18 cellular contexts compared by ENCODE assay signal in genomic region chr6:12804967-12805645, GRCh38.
DNase-seq lines count a peak whose midpoint lies in the region; ATAC-seq, FAIRE-seq and TF ChIP-seq lines count a peak whose summit lies in the region.
"Had no signal": no experiment of that assay in that cellular context is flagged by ENCODE, and none has a peak within 500 bp of the region (broad histone marks: within the 10 kb centered on the region; RNA-seq: fewer than 3 reads in every experiment).

No MANE protein-coding gene starts in this region.

- peak overlapping the region; percentile 70 for H3K27ac Mint-ChIP-seq in astrocyte (ENCODE audit: unreplicated experiment)
- H3K27ac Mint-ChIP-seq: CD4-positive, CD25-positive, alpha-beta regulatory T cell; H9 had no signal

- H3K9me3 ChIP-seq in astrocyte (ENCODE audit: insufficient read depth, low read depth, low read length) (no peaks in the 10 kb centered on the region), body of pancreas (no peaks in the 10 kb centered on the region)
- H3K9me3 ChIP-seq: A549 had no signal

- FAIRE-seq in H54 (lab: Jason Lieb, UNC) = peak; percentile 89
- FAIRE-seq in astrocyte (lab: Jason Lieb, UNC) = peak; percentile 41
- FAIRE-seq: A549 had no signal

- no peaks in the 10 kb centered on the region for H3K36me3 Mint-ChIP-seq in astrocyte (ENCODE audit: low read depth, unreplicated experiment)
- H3K36me3 Mint-ChIP-seq: CD4-positive, CD25-positive, alpha-beta regulatory T cell had no signal

- no peaks in the 10 kb centered on the region for H3K27me3 Mint-ChIP-seq in astrocyte (ENCODE audit: low read depth, unreplicated experiment)

- H2AFZ ChIP-seq in astrocyte (ENCODE audit: low read depth, low read length) = no peak overlapping the region

- 53 to 56% methylated on average over 7 of the region's 7 CpGs for WGBS in body of pancreas, 2 donors

- H3K4me2 ChIP-seq in astrocyte (ENCODE audit: low read length) = peak overlapping the region; percentile 16
- H3K4me2 ChIP-seq: A549 had no signal

- H3K27ac ChIP-seq in astrocyte (ENCODE audit: low read depth, low read length) = no peak overlapping the region
- H3K27ac ChIP-seq in body of pancreas = no peak overlapping the region
- H3K27ac ChIP-seq: A549 had no signal

- DNase-seq in AG10803 (ENCODE audit: low read depth) (peak; percentile 40), H54 (ENCODE audit: insufficient read length, low spot score) (peak; percentile 6), astrocyte (ENCODE audit: low read depth) (peak; percentile 84), non-pigmented ciliary epithelial cell (ENCODE audit: low read depth) (peak; percentile 45), SIG-M5 treated with dmso at 0.1 percent for 504 hours (lab: John Stamatoyannopoulos, UW; ENCODE audit: unreplicated experiment) (no peak), body of pancreas (no peak), DMS114 treated with DMSO at 0.1 percent for 48 hours (lab: John Stamatoyannopoulos, UW; ENCODE audit: unreplicated experiment) (no peak), SIG-M5 (lab: John Stamatoyannopoulos, UW) (no peak)
- DNase-seq: AML-193; Calu3; CD4-positive, CD25-positive, alpha-beta regulatory T cell; DMS79 treated with DMSO at 0.1 percent for 48 hours; H9; NCI-H1048; NCI-H2227 treated with DMSO at 0.1 percent for 48 hours; NCI-H526 had no signal

- H4K20me1 ChIP-seq in astrocyte (ENCODE audit: insufficient read depth, low read length) = no peaks in the 10 kb centered on the region

- no peak overlapping the region for H3K4me3 Mint-ChIP-seq in astrocyte (ENCODE audit: unreplicated experiment)
- H3K4me3 Mint-ChIP-seq: CD4-positive, CD25-positive, alpha-beta regulatory T cell; H9 had no signal

- H3K4me1 Mint-ChIP-seq in astrocyte (ENCODE audit: low read depth, unreplicated experiment) = peaks cover 8% of the 10 kb centered on the region
- H3K4me1 Mint-ChIP-seq: CD4-positive, CD25-positive, alpha-beta regulatory T cell; H9 had no signal

- H3K4me3 ChIP-seq in AG10803 (ENCODE audit: low read length) = no peak overlapping the region
- H3K4me3 ChIP-seq in astrocyte (ENCODE audit: insufficient read depth, low read depth, low read length) = no peak overlapping the region
- no peak overlapping the region for H3K4me3 ChIP-seq in body of pancreas
- H3K4me3 ChIP-seq: A549 had no signal

- H3K36me3 ChIP-seq in astrocyte (ENCODE audit: insufficient read depth, low read length) (no peaks in the 10 kb centered on the region), body of pancreas (replicated peaks in 1 of 2; ENCODE audit: insufficient read depth in 1 of 2, low read depth in 2 of 2) (no peaks in the 10 kb centered on the region)

- no peak for TF ChIP-seq POLR2A in H54 (IDR thresholded peaks at IDR 0.05; ENCODE audit: low read depth, low read length)
- no peak for TF ChIP-seq POLR2A in body of pancreas (IDR thresholded peaks at IDR 0.05)

- no peaks in the 10 kb centered on the region for H3K9me3 Mint-ChIP-seq in astrocyte (ENCODE audit: unreplicated experiment)
- H3K9me3 Mint-ChIP-seq: H9 had no signal

- H3K4me1 ChIP-seq in astrocyte (ENCODE audit: insufficient read depth, low read length) = no peaks in the 10 kb centered on the region
- H3K4me1 ChIP-seq in body of pancreas = no peaks in the 10 kb centered on the region
- H3K4me1 ChIP-seq: A549 had no signal

- no peaks in the 10 kb centered on the region for H3K79me2 ChIP-seq in astrocyte (ENCODE audit: insufficient read depth, low read length)

- H3K9ac ChIP-seq in astrocyte (ENCODE audit: low read length) = no peak overlapping the region

- intact Hi-C loops in body of pancreas (cut with DNase I) = no loop called here

- TF ChIP-seq CTCF in AG10803 (conservative IDR thresholded peaks at IDR 0.05; ENCODE audit: low read length) (no peak), astrocyte (IDR thresholded peaks at IDR 0.05; ENCODE audit: insufficient read depth, low read depth, low read length) (no peak), body of pancreas (IDR thresholded peaks at IDR 0.05) (no peak)

- H3K27me3 ChIP-seq in astrocyte (ENCODE audit: insufficient read depth, low read length) = no peaks in the 10 kb centered on the region
- H3K27me3 ChIP-seq in body of pancreas = no peaks in the 10 kb centered on the region

- no peak for ATAC-seq in body of pancreas
- ATAC-seq: A549, Right ventricle myocardium inferior had no signal

Comparison
In these comparisons a context has a peak if more than half of its experiments do, and no peak if none do; other contexts are left out.
1. DNase-seq: peak in AG10803 (single experiment), H54 (single experiment), astrocyte (single experiment) and non-pigmented ciliary epithelial cell (single experiment); none in SIG-M5 treated with dmso at 0.1 percent for 504 hours (single experiment), body of pancreas (0 of 4), DMS114 treated with DMSO at 0.1 percent for 48 hours (single experiment) and SIG-M5 (single experiment).